8 cellular contexts compared by ENCODE assay signal in genomic region chr11:789951-790350, GRCh38. TPM values are rescaled to one million over a fixed set of nuclear protein-coding genes. Genes with fewer than 3 reads are reported as not detected.
A peak's percentile ranks its signal among the peaks of the same experiment; 100 is the strongest.
DNase-seq lines count a peak whose midpoint lies in the region; ATAC-seq and TF ChIP-seq lines count a peak whose summit lies in the region.
"Had no signal": no experiment of that assay in that cellular context is flagged by ENCODE, and none has a peak within 500 bp of the region (broad histone marks: within the 10 kb centered on the region; RNA-seq: fewer than 3 reads in every experiment).

Gene CEND1 (minus strand): TSS chr11:790090. CDS start chr11:788576, 1,514 bp downstream.

- H3K9me3 Mint-ChIP-seq in osteocyte (ENCODE audit: unreplicated experiment): no peaks in the 10 kb centered on the region

- H3K36me3 Mint-ChIP-seq in osteocyte (ENCODE audit: unreplicated experiment): no peaks in the 10 kb centered on the region

- TF ChIP-seq POLR2A in stomach (IDR thresholded peaks at IDR 0.05): no peak

- DNase-seq in GM13976 (ENCODE audit: low spot score) (peak; percentile 83), Panc1 (ENCODE audit: low read depth, low spot score) (no peak), dermis blood vessel endothelial cell (peak; percentile 36), osteocyte (ENCODE audit: extremely low spot score, unreplicated experiment) (peak; percentile 83), NCI-H774 (lab: John Stamatoyannopoulos, UW) (no peak), stomach (no peak), DMS153 (lab: John Stamatoyannopoulos, UW) (no peak)

- no peaks in the 10 kb centered on the region for H3K9me3 ChIP-seq in Panc1 (ENCODE audit: control insufficient read depth, insufficient read depth, low read depth, low read length)
- H3K9me3 ChIP-seq in stomach: no peaks in the 10 kb centered on the region

- no peak for TF ChIP-seq EP300 in stomach (IDR thresholded peaks at IDR 0.05)

- H3K27ac ChIP-seq in Panc1 (ENCODE audit: low read length): peak within 1 kb of the TSS; percentile 86
- H3K27ac ChIP-seq in stomach: no peak within 1 kb of the TSS

- H3K4me1 ChIP-seq in Panc1 (ENCODE audit: control insufficient read depth, insufficient read depth, low read length) (peaks cover 50% of the 10 kb centered on the region), stomach (peaks cover 10 to 28% (median 16%) of the 10 kb centered on the region in 4 donors)

- POLR2A ChIA-PET in Panc1 (lab: Charles Lee): interaction anchor here (0.6 to 0.7 kb wide), 4 partner anchors 9 to 33 kb away, joined by 3 to 13 read pairs (median 5); no protein-coding TSS in a partner anchor

- TF ChIP-seq CTCF in GM13976 (IDR thresholded peaks at IDR 0.05; ENCODE audit: borderline replicate concordance, control extremely low read depth, extremely low read depth, insufficient read depth, missing control alignments) (no peak), Panc1 (IDR thresholded peaks at IDR 0.05) (no peak), osteocyte (IDR thresholded peaks at IDR 0.05) (no peak), stomach (IDR thresholded peaks at IDR 0.05) (no peak)

- in situ Hi-C loops in GM13976 (cut with MboI; ENCODE audit: low sequenced_read_pairs, unreplicated experiment) (no loop called here), Panc1 (cut with HindIII; ENCODE audit: low pct_unique_long_range_greater_than_20kb, low sequenced_read_pairs) (no loop called here)

- peak within 1 kb of the TSS; percentile 7 for H3K27ac Mint-ChIP-seq in osteocyte (ENCODE audit: unreplicated experiment)

- no peaks in the 10 kb centered on the region; the same call in none of the 2 replicates for H3K36me3 ChIP-seq in Panc1 (ENCODE audit: control insufficient read depth, insufficient read depth, low read length)
- H3K36me3 ChIP-seq in stomach: peaks cover 15 to 38% (median 29%) of the 10 kb centered on the region in 4 donors

- H3K4me3 Mint-ChIP-seq in osteocyte (ENCODE audit: unreplicated experiment): no peak within 1 kb of the TSS

- peak; percentile 36 for ATAC-seq in Panc1

- no peaks in the 10 kb centered on the region for H3K27me3 Mint-ChIP-seq in osteocyte (ENCODE audit: unreplicated experiment)

- H3K27me3 ChIP-seq in Panc1 (ENCODE audit: control insufficient read depth, insufficient read depth, low read length) (no peaks in the 10 kb centered on the region), stomach (peaks cover 5 to 44% (median 23%) of the 10 kb centered on the region in 3 donors)

- CTCF ChIA-PET in Panc1 (lab: Charles Lee): no interaction called here

- no TSS peak for BruUV-seq in Panc1 (replicated peaks; lab: Mats Ljungman, UMichigan)

- H3K4me3 ChIP-seq in Panc1 (ENCODE audit: low read depth in 2 of 2, low read length in 2 of 2): peak within 1 kb of the TSS; percentile 51 to 59
- H3K4me3 ChIP-seq in stomach: peak within 1 kb of the TSS in 1 of 4 donors; percentile 26
- H3K4me3 ChIP-seq: lung had no signal

- WGBS in stomach, 5 donors: 2 to 38% (median 5%) methylated on average over 4 to 45 of the region's 45 CpGs

- H3K4me1 Mint-ChIP-seq in osteocyte (ENCODE audit: unreplicated experiment): peaks cover 3% of the 10 kb centered on the region

- intact Hi-C loops in Panc1 (cut with micrococcal nuclease; ENCODE audit: unreplicated experiment) (no loop called here), stomach (cut with DNase I; ENCODE audit: low total_unique reads) (no loop called here)

RNA-seq across cellular contexts. Expression of gene CEND1, which starts in this region (rescaled TPM):
- total RNA-seq in Panc1 (2021; ENCODE audit: unreplicated experiment) (15.9 TPM), dermis blood vessel endothelial cell (0.14 and 0.17 TPM in 2 replicates), osteocyte (0.21 and 0.27 TPM in 2 replicates), stomach (not detected)
- polyA plus RNA-seq in Panc1 (2012; ENCODE audit: insufficient read length): 36.1 TPM
- polyA plus RNA-seq in stomach: under 1 TPM in 1 of 3 donors, not detected in 2; 0.23 TPM

Comparison
In these comparisons a context has a peak if more than half of its experiments do, and no peak if none do; other contexts are left out.
1. RNA of gene CEND1 (total RNA-seq): 15.9 TPM in Panc1 (single experiment); 0.21 to 0.27 TPM in osteocyte, 0.14 to 0.17 TPM in dermis blood vessel endothelial cell and not detected in stomach; every median in the first group is over 10 times any median in the second.
2. Peak in DNase-seq in dermis blood vessel endothelial cell; RNA of the gene not detected or under 1 TPM.
3. Peak in DNase-seq in osteocyte; RNA of the gene not detected or under 1 TPM.